In the genomic region with DNA sequence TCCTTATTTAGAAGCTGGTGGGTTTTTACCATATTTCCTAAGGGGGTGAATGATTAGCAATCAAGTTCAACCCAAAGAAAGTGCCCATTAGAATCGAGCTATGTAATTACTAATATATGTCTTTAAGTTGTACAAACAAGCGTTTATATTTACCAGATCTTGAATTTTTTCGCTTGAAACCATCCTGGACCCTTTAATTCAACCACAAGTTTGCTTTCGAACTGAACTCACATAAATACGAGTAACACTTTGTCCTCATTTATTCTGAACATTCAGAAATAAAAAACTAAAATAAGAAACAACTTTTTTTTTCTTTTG, we compare ENCODE assay signal across 8 cellular contexts. TPM values are rescaled to one million over a fixed set of nuclear protein-coding genes. Genes with fewer than 3 reads are reported as not detected.
DNase-seq lines count a peak whose midpoint lies in the region; ATAC-seq and TF ChIP-seq lines count a peak whose summit lies in the region.

No MANE protein-coding gene starts in this region.

- peaks cover 13% of the 10 kb centered on the region for H3K36me3 Mint-ChIP-seq in neural progenitor cell

- H3K27me3 Mint-ChIP-seq in neural progenitor cell (ENCODE audit: insufficient read depth, low read depth) = no peaks in the 10 kb centered on the region

- H3K4me3 ChIP-seq in BE2C (ENCODE audit: low read depth, low read length) (peak overlapping the region; percentile 83), KMS-11 (IDR thresholded peaks at IDR 0.05; ENCODE audit: insufficient read depth, low read depth, low read length) (peak overlapping the region; percentile 72), coronary artery (peak overlapping the region; percentile 85), neural progenitor cell (peak overlapping the region; percentile 77)

- peak overlapping the region; percentile 95 for H3K4me3 Mint-ChIP-seq in neural progenitor cell

- H3K9me3 Mint-ChIP-seq in neural progenitor cell = peaks cover 3% of the 10 kb centered on the region

- peaks cover 19% of the 10 kb centered on the region for H3K36me3 ChIP-seq in BE2C
- peaks cover 5% of the 10 kb centered on the region; the same call in 1 of the 2 replicates for H3K36me3 ChIP-seq in KMS-11 (ENCODE audit: insufficient read depth)
- H3K36me3 ChIP-seq in neural progenitor cell = no peaks in the 10 kb centered on the region

- H3K9ac ChIP-seq in KMS-11 = peak overlapping the region; percentile 91
- no peak overlapping the region for H3K9ac ChIP-seq in neural progenitor cell

- no peaks in the 10 kb centered on the region for H4K20me1 ChIP-seq in KMS-11 (ENCODE audit: insufficient read depth)
- peaks cover 20% of the 10 kb centered on the region for H4K20me1 ChIP-seq in neural progenitor cell (ENCODE audit: low read depth)

- H3K27ac ChIP-seq in KMS-11 = peak overlapping the region; percentile 86
- H3K27ac ChIP-seq in coronary artery = peak overlapping the region in 1 of 2 donors; percentile 96
- no peak overlapping the region for H3K27ac ChIP-seq in neural progenitor cell

- peaks cover 25% of the 10 kb centered on the region for H3K4me1 Mint-ChIP-seq in neural progenitor cell

- H3K79me2 ChIP-seq in KMS-11 (ENCODE audit: insufficient read depth, low read depth) = peaks cover 27% of the 10 kb centered on the region
- H3K79me2 ChIP-seq in neural progenitor cell (ENCODE audit: low read depth) = peaks cover 36% of the 10 kb centered on the region

- H3K4me1 ChIP-seq in BE2C = no peaks in the 10 kb centered on the region
- H3K4me1 ChIP-seq in KMS-11 (ENCODE audit: low read depth, poor library complexity, severe bottlenecking) = peaks cover 48% of the 10 kb centered on the region
- peaks cover 16% of the 10 kb centered on the region for H3K4me1 ChIP-seq in neural progenitor cell

- H3K9me3 ChIP-seq in BE2C (no peaks in the 10 kb centered on the region), neural progenitor cell (ENCODE audit: low read depth) (no peaks in the 10 kb centered on the region)

- H3K4me2 ChIP-seq in KMS-11 (peak overlapping the region; percentile 97), neural progenitor cell (peak overlapping the region; percentile 94)

- ATAC-seq in HG03175 (IDR thresholded peaks at IDR 0.05; ENCODE audit: unreplicated experiment) = no peak
- no peak for ATAC-seq in GM21381 (IDR thresholded peaks at IDR 0.05; ENCODE audit: unreplicated experiment)

- DNase-seq in BE2C = no peak
- DNase-seq in coronary artery (ENCODE audit: low spot score) = no peak
- no peak for DNase-seq in neural progenitor cell (ENCODE audit: low spot score)
- no peak for DNase-seq in NCI-H2081 (lab: John Stamatoyannopoulos, UW)
- no peak for DNase-seq in NCI-H226

- H3K27ac Mint-ChIP-seq in neural progenitor cell = no peak overlapping the region

- TF ChIP-seq CTCF in BE2C (IDR thresholded peaks at IDR 0.05; ENCODE audit: low read depth, low read length) = no peak
- no peak; the same call in 1 of the 2 replicates for TF ChIP-seq CTCF in KMS-11 (conservative IDR thresholded peaks at IDR 0.05; ENCODE audit: low read depth, low read length)
- no peak for TF ChIP-seq CTCF in coronary artery (IDR thresholded peaks at IDR 0.05)
- no peak for TF ChIP-seq CTCF in neural progenitor cell (IDR thresholded peaks at IDR 0.05)

- H2AFZ ChIP-seq in KMS-11 (ENCODE audit: low read depth) (peak overlapping the region; percentile 38; the same call in 1 of the 2 replicates), neural progenitor cell (replicated peaks) (no peak overlapping the region)

- H3F3A ChIP-seq in neural progenitor cell (ENCODE audit: low read depth) = peaks cover 3% of the 10 kb centered on the region

- H3K27me3 ChIP-seq in BE2C (no peaks in the 10 kb centered on the region), KMS-11 (ENCODE audit: insufficient read depth, low read depth) (no peaks in the 10 kb centered on the region), neural progenitor cell (no peaks in the 10 kb centered on the region)

RNA-seq across cellular contexts. Expression of gene SRI, which starts 1.5 kb away (rescaled TPM):
- 96.4 TPM for polyA plus RNA-seq in BE2C (2012; ENCODE audit: insufficient read depth, insufficient read length, low read depth)
- 60.6 and 136 TPM in 2 replicates for total RNA-seq in neural progenitor cell (ENCODE audit: low replicate concordance)
